1 cellular context compared by ENCODE assay signal in the genomic region with DNA sequence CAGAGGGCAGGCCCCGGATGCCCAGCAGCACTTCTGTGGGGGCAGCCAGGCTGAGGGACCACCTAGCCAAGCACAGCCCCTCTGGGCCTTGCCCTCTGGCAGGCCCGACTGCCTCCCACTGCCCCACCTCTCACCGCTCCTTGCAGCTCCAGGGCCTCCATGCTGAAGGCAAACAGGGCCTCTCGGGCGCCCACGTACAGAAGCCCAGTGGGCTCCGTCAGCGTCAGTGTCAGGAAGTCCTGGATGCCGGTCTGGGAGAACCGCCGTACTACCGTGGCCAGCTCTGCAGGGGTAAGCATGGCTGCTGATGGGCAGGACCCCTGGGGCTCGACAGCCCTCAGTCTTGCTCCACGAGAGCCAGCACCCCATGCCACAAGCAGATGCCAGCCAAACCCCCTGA.
A peak's percentile ranks its signal among the peaks of the same experiment; 100 is the strongest.
TF ChIP-seq lines count a peak whose summit lies in the region.

No MANE protein-coding gene starts in this region.

TF ChIP-seq in K562, 482 proteins besides CTCF, POLR2A, EP300 and RAD21:
- TF ChIP-seq, protein P1, sequence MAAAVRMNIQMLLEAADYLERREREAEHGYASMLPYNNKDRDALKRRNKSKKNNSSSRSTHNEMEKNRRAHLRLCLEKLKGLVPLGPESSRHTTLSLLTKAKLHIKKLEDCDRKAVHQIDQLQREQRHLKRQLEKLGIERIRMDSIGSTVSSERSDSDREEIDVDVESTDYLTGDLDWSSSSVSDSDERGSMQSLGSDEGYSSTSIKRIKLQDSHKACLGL (CRISPR knock-in tag; IDR thresholded peaks at IDR 0.05; ENCODE audit: borderline replicate concordance, poor library complexity, severe bottlenecking): no peak
- TF ChIP-seq, protein P2, sequence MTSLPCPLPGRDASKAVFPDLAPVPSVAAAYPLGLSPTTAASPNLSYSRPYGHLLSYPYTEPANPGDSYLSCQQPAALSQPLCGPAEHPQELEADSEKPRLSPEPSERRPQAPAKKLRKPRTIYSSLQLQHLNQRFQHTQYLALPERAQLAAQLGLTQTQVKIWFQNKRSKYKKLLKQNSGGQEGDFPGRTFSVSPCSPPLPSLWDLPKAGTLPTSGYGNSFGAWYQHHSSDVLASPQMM (CRISPR knock-in tag; IDR thresholded peaks at IDR 0.05): no peak
- no peak for TF ChIP-seq SOX6 (IDR thresholded peaks at IDR 0.05)
- TF ChIP-seq RBFOX2 (IDR thresholded peaks at IDR 0.05; ENCODE audit: low read depth, low read length): peak; percentile 49; the same call in 1 of the 2 replicates
- TF ChIP-seq PML (IDR thresholded peaks at IDR 0.05; ENCODE audit: low read length): no peak
- TF ChIP-seq EP400 (IDR thresholded peaks at IDR 0.05): no peak
- no peak for TF ChIP-seq CREBBP (IDR thresholded peaks at IDR 0.05; ENCODE audit: low read depth, low read length)
- no peak for TF ChIP-seq MBD2 (IDR thresholded peaks at IDR 0.05; ENCODE audit: borderline replicate concordance, low read depth)
- TF ChIP-seq POLR2G (IDR thresholded peaks at IDR 0.05; ENCODE audit: low read depth, low read length): peak; percentile 57; the same call in 1 of the 2 replicates
- TF ChIP-seq HMG20B (CRISPR knock-in tag; IDR thresholded peaks at IDR 0.05): no peak
- no peak for TF ChIP-seq ZNF3 (CRISPR knock-in tag; IDR thresholded peaks at IDR 0.05)
